ENCODE assay signal across 26 cellular contexts in genomic region chr6:4640139-4640538, GRCh38.
DNase-seq lines count a peak whose midpoint lies in the region; ATAC-seq, FAIRE-seq and TF ChIP-seq lines count a peak whose summit lies in the region.
"Had no signal": no experiment of that assay in that cellular context is flagged by ENCODE, and none has a peak within 500 bp of the region (broad histone marks: within the 10 kb centered on the region; RNA-seq: fewer than 3 reads in every experiment).

No MANE protein-coding gene starts in this region.

- H3K27ac ChIP-seq in epithelial cell of prostate: peak overlapping the region; percentile 82
- peak overlapping the region; percentile 50 for H3K27ac ChIP-seq in keratinocyte (ENCODE audit: control insufficient read depth, insufficient read depth, low read length)
- H3K27ac ChIP-seq: C4-2B, coronary artery had no signal

- peaks cover 15 to 25% of the 10 kb centered on the region in 2 donors for H3K4me1 Mint-ChIP-seq in stimulated activated naive B cell treated with anti-CD40 and anti-IgM and Interleukin-4, amounts not matched to agents 10 μg/mL and 1 μg/mL and 100 μg/mL, for 72 hours
- H3K4me1 Mint-ChIP-seq: activated T-helper 17 cell treated with anti-CD3 and anti-CD28 coated beads, Interleukin-2, amount 50 U/mL, for 72 hours had no signal

- no peak for TF ChIP-seq CTCF in keratinocyte (optimal IDR thresholded peaks at IDR 0.05 in 1 of 3, IDR thresholded peaks at IDR 0.05 in 1 of 3, conservative IDR thresholded peaks at IDR 0.05 in 1 of 3; ENCODE audit: extremely low read depth in 1 of 3, insufficient read depth in 2 of 3, low read length in 3 of 3)

- H3K4me2 ChIP-seq in keratinocyte (ENCODE audit: control insufficient read depth, extremely low read depth, insufficient read depth, low read depth, low read length): peak overlapping the region; percentile 39

- peaks cover 18 to 20% of the 10 kb centered on the region in 2 donors for H3K27me3 Mint-ChIP-seq in stimulated activated naive B cell treated with anti-CD40 and anti-IgM and Interleukin-4, amounts not matched to agents 10 μg/mL and 1 μg/mL and 100 μg/mL, for 72 hours
- H3K27me3 Mint-ChIP-seq: progenitor cell of endocrine pancreas had no signal

- ATAC-seq in stimulated activated naive B cell treated with anti-CD40 and anti-IgM and Interleukin-4, amounts not matched to agents 10 μg/mL and 1 μg/mL and 100 μg/mL, for 72 hours (replicated peaks): no peak
- no peak for ATAC-seq in GM18517 (IDR thresholded peaks at IDR 0.05; ENCODE audit: unreplicated experiment)
- ATAC-seq: activated CD4-positive, alpha-beta T cell treated with anti-CD3 and anti-CD28 coated beads for 36 hours; activated CD8-positive, alpha-beta memory T cell treated with anti-CD3 and anti-CD28 coated beads, Interleukin-2, amount 10 ng/mL, durations not matched to agents 7 days and 5 days; activated T-helper 17 cell treated with anti-CD3 and anti-CD28 coated beads, Interleukin-2, amount 50 U/mL, for 72 hours; GM12878; HCT116; left ventricle myocardium superior had no signal

- DNase-seq in EH (ENCODE audit: low read depth): peak; percentile 21
- DNase-seq in RKO (ENCODE audit: low spot score): peak; percentile 37
- DNase-seq in epithelial cell of prostate (ENCODE audit: low read depth, low spot score): peak; percentile 91
- peak; percentile 54 for DNase-seq in keratinocyte (ENCODE audit: low read depth, low spot score)
- no peak for DNase-seq in NCI-H446 treated with DMSO at 0.1 percent for 48 hours (lab: John Stamatoyannopoulos, UW)
- DNase-seq in stimulated activated naive B cell treated with anti-CD40 and anti-IgM and Interleukin-4, amounts not matched to agents 10 μg/mL and 1 μg/mL and 100 μg/mL, for 72 hours: no peak
- DNase-seq in NK-92 (lab: John Stamatoyannopoulos, UW; ENCODE audit: unreplicated experiment): no peak
- DNase-seq: activated CD4-positive, alpha-beta T cell treated with anti-CD3 and anti-CD28 coated beads for 36 hours; activated CD8-positive, alpha-beta memory T cell treated with anti-CD3 and anti-CD28 coated beads, Interleukin-2, amount 10 ng/mL, durations not matched to agents 7 days and 5 days; activated naive CD8-positive, alpha-beta T cell treated with anti-CD3 and anti-CD28 coated beads, Interleukin-2, amount 10 ng/mL, durations not matched to agents 7 days and 5 days; GDM1; left ventricle myocardium superior; NCI-H1436; NCI-H526 treated with DMSO at 0.1 percent for 48 hours; SHP77; stimulated activated CD4-positive, alpha-beta T cell treated with anti-CD3 and anti-CD28 coated beads, Interleukin-2, amount 100 ng/mL, for 24 hours; stimulated activated naive CD4-positive, alpha-beta T cell had no signal

- H4K20me1 ChIP-seq in keratinocyte (ENCODE audit: control insufficient read depth, extremely low read depth, insufficient read depth, low read length): no peaks in the 10 kb centered on the region

- H3K9me3 ChIP-seq in keratinocyte (ENCODE audit: control insufficient read depth, low read depth, low read length): no peaks in the 10 kb centered on the region

- H3K27me3 ChIP-seq in keratinocyte (ENCODE audit: control insufficient read depth, extremely low read depth, insufficient read depth, low read length): no peaks in the 10 kb centered on the region

- H3K36me3 Mint-ChIP-seq in stimulated activated naive B cell treated with anti-CD40 and anti-IgM and Interleukin-4, amounts not matched to agents 10 μg/mL and 1 μg/mL and 100 μg/mL, for 72 hours: peaks cover 0 to 7% of the 10 kb centered on the region in 2 donors

- H3K9me3 Mint-ChIP-seq in stimulated activated naive B cell treated with anti-CD40 and anti-IgM and Interleukin-4, amounts not matched to agents 10 μg/mL and 1 μg/mL and 100 μg/mL, for 72 hours: peaks cover 4 to 17% of the 10 kb centered on the region in 2 donors
- H3K9me3 Mint-ChIP-seq: activated T-helper 17 cell treated with anti-CD3 and anti-CD28 coated beads, Interleukin-2, amount 50 U/mL, for 72 hours; neural crest cell had no signal

- no peak overlapping the region for H3K4me3 ChIP-seq in keratinocyte (ENCODE audit: control insufficient read depth in 2 of 3, extremely low read depth in 1 of 3, insufficient read depth in 2 of 3, low read depth in 1 of 3, low read length in 3 of 3)
- H3K4me3 ChIP-seq: coronary artery, GM12878 had no signal

- H3K4me1 ChIP-seq in keratinocyte (ENCODE audit: control insufficient read depth, extremely low read depth, insufficient read depth, low read length): peaks cover 39% of the 10 kb centered on the region

- H3K79me2 ChIP-seq in keratinocyte (ENCODE audit: control insufficient read depth, insufficient read depth, low read length): no peaks in the 10 kb centered on the region

- peak overlapping the region; percentile 42 for H3K9ac ChIP-seq in keratinocyte (ENCODE audit: control insufficient read depth, extremely low read depth, insufficient read depth, low read length)

- H3K36me3 ChIP-seq in keratinocyte (ENCODE audit: control insufficient read depth in 2 of 2, extremely low read depth in 1 of 2, insufficient read depth in 2 of 2, low read length in 2 of 2): no peaks in the 10 kb centered on the region

- peak; percentile 68 for FAIRE-seq in keratinocyte (lab: Jason Lieb, UNC)
- FAIRE-seq: GM12878, TTC549 had no signal

- peak overlapping the region; percentile 53 for H2AFZ ChIP-seq in keratinocyte (ENCODE audit: control insufficient read depth, low read length)

- no peaks in the 10 kb centered on the region for H3K9me1 ChIP-seq in keratinocyte (ENCODE audit: control insufficient read depth, extremely low read depth, insufficient read depth, low read length)

- dilution Hi-C loops in keratinocyte (cut with MboI; ENCODE audit: extremely low pct_ligation_motif_present, low sequenced_read_pairs): no loop called here

- H3K27ac Mint-ChIP-seq in stimulated activated naive B cell treated with anti-CD40 and anti-IgM and Interleukin-4, amounts not matched to agents 10 μg/mL and 1 μg/mL and 100 μg/mL, for 72 hours: no peak overlapping the region
- H3K27ac Mint-ChIP-seq: activated CD4-positive, alpha-beta T cell treated with anti-CD3 and anti-CD28 coated beads for 36 hours; activated CD8-positive, alpha-beta memory T cell treated with anti-CD3 and anti-CD28 coated beads, Interleukin-2, amount 10 ng/mL, durations not matched to agents 7 days and 5 days; activated naive CD8-positive, alpha-beta T cell treated with anti-CD3 and anti-CD28 coated beads, Interleukin-2, amount 10 ng/mL, durations not matched to agents 7 days and 5 days; activated T-helper 17 cell treated with anti-CD3 and anti-CD28 coated beads, Interleukin-2, amount 50 U/mL, for 72 hours; progenitor cell of endocrine pancreas had no signal

- H3K4me3 Mint-ChIP-seq in stimulated activated naive B cell treated with anti-CD40 and anti-IgM and Interleukin-4, amounts not matched to agents 10 μg/mL and 1 μg/mL and 100 μg/mL, for 72 hours: no peak overlapping the region
- H3K4me3 Mint-ChIP-seq: activated CD4-positive, alpha-beta T cell treated with anti-CD3 and anti-CD28 coated beads for 36 hours; activated CD8-positive, alpha-beta memory T cell treated with anti-CD3 and anti-CD28 coated beads, Interleukin-2, amount 10 ng/mL, durations not matched to agents 7 days and 5 days; activated naive CD8-positive, alpha-beta T cell treated with anti-CD3 and anti-CD28 coated beads, Interleukin-2, amount 10 ng/mL, durations not matched to agents 7 days and 5 days; activated T-helper 17 cell treated with anti-CD3 and anti-CD28 coated beads, Interleukin-2, amount 50 U/mL, for 72 hours; neural crest cell had no signal

Comparison
In these comparisons a context has a peak if more than half of its experiments do, and no peak if none do; other contexts are left out.
1. DNase-seq: peak in EH (single experiment), RKO (single experiment), epithelial cell of prostate (single experiment) and keratinocyte (single experiment); none in NCI-H446 treated with DMSO at 0.1 percent for 48 hours (single experiment), stimulated activated naive B cell treated with anti-CD40 and anti-IgM and Interleukin-4, amounts not matched to agents 10 μg/mL and 1 μg/mL and 100 μg/mL, for 72 hours (single experiment) and NK-92 (single experiment).